1 cellular context compared by ENCODE assay signal in the genomic region with DNA sequence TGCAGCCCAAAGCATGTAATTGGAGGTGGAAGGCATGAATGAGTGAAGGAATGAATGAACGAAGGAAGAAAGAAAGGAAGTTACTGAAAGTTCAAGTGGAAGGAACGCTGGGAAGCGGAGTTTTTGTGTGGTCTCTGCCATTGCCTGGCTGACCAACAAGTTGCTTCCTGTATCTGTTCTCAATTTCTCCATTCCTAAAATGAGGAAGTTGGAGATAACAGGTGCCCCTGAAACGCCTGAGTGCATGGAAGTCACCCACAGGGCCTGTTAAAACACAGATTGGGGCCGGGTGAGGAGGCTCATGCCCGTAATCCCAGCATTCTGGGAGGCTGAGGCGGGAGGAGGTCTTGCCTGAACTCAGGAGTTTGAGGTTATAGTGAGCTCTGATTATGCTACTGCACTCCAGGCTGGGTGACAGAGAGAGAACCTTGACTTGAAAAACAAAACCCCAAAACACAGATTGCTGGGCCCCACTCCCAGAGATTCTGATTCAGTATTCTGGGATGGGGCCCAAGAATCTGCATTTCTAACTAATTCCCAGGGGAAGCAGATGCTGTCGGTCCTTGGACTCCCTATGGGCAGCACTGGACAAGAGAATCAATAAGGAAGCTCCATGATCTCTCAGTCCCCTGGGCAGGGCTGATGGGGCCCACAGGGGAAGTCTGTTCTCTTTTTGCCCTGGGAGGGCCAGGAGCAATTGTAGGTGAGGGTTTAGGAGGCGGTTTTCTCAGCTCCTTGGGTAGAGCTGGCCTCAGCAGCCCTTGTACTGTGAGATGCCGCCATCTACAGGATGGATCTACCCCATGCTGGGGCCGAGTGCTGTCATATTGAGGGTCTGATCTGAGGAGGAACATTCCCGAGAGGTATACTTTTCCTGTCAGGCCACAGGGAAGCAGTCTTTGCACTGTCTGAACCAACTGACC.
A peak's percentile ranks its signal among the peaks of the same experiment; 100 is the strongest.
TF ChIP-seq lines count a peak whose summit lies in the region.

No MANE protein-coding gene starts in this region.

TF ChIP-seq in K562, 482 proteins besides CTCF, POLR2A, EP300 and RAD21 (continued from another document and continues in another):
- TF ChIP-seq, protein P1, sequence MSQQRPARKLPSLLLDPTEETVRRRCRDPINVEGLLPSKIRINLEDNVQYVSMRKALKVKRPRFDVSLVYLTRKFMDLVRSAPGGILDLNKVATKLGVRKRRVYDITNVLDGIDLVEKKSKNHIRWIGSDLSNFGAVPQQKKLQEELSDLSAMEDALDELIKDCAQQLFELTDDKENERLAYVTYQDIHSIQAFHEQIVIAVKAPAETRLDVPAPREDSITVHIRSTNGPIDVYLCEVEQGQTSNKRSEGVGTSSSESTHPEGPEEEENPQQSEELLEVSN (IDR thresholded peaks at IDR 0.05; ENCODE audit: borderline replicate concordance in 1 of 2, extremely low read depth in 1 of 2, insufficient read depth in 1 of 2, insufficient read length in 1 of 2, low read depth in 1 of 2, low read length in 1 of 2, poor library complexity in 1 of 2, severe bottlenecking in 1 of 2) = no peak
- 0 out of 2 replicates have a peak, but pooled peaks have one; percentile 4 for TF ChIP-seq TOE1 (IDR thresholded peaks at IDR 0.05; ENCODE audit: borderline replicate concordance)
- TF ChIP-seq TOE1 (CRISPR knock-in tag; IDR thresholded peaks at IDR 0.05; ENCODE audit: borderline replicate concordance, low read depth) = no peak
- TF ChIP-seq CHD1 (IDR thresholded peaks at IDR 0.05; ENCODE audit: low read length) = no peak
- TF ChIP-seq, protein P2, sequence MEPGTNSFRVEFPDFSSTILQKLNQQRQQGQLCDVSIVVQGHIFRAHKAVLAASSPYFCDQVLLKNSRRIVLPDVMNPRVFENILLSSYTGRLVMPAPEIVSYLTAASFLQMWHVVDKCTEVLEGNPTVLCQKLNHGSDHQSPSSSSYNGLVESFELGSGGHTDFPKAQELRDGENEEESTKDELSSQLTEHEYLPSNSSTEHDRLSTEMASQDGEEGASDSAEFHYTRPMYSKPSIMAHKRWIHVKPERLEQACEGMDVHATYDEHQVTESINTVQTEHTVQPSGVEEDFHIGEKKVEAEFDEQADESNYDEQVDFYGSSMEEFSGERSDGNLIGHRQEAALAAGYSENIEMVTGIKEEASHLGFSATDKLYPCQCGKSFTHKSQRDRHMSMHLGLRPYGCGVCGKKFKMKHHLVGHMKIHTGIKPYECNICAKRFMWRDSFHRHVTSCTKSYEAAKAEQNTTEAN (CRISPR knock-in tag; IDR thresholded peaks at IDR 0.05) = no peak
- TF ChIP-seq ELF4 (CRISPR knock-in tag; IDR thresholded peaks at IDR 0.05) = no peak
- TF ChIP-seq, protein P3, sequence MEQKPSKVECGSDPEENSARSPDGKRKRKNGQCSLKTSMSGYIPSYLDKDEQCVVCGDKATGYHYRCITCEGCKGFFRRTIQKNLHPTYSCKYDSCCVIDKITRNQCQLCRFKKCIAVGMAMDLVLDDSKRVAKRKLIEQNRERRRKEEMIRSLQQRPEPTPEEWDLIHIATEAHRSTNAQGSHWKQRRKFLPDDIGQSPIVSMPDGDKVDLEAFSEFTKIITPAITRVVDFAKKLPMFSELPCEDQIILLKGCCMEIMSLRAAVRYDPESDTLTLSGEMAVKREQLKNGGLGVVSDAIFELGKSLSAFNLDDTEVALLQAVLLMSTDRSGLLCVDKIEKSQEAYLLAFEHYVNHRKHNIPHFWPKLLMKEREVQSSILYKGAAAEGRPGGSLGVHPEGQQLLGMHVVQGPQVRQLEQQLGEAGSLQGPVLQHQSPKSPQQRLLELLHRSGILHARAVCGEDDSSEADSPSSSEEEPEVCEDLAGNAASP (IDR thresholded peaks at IDR 0.05) = no peak
- TF ChIP-seq, protein P4, sequence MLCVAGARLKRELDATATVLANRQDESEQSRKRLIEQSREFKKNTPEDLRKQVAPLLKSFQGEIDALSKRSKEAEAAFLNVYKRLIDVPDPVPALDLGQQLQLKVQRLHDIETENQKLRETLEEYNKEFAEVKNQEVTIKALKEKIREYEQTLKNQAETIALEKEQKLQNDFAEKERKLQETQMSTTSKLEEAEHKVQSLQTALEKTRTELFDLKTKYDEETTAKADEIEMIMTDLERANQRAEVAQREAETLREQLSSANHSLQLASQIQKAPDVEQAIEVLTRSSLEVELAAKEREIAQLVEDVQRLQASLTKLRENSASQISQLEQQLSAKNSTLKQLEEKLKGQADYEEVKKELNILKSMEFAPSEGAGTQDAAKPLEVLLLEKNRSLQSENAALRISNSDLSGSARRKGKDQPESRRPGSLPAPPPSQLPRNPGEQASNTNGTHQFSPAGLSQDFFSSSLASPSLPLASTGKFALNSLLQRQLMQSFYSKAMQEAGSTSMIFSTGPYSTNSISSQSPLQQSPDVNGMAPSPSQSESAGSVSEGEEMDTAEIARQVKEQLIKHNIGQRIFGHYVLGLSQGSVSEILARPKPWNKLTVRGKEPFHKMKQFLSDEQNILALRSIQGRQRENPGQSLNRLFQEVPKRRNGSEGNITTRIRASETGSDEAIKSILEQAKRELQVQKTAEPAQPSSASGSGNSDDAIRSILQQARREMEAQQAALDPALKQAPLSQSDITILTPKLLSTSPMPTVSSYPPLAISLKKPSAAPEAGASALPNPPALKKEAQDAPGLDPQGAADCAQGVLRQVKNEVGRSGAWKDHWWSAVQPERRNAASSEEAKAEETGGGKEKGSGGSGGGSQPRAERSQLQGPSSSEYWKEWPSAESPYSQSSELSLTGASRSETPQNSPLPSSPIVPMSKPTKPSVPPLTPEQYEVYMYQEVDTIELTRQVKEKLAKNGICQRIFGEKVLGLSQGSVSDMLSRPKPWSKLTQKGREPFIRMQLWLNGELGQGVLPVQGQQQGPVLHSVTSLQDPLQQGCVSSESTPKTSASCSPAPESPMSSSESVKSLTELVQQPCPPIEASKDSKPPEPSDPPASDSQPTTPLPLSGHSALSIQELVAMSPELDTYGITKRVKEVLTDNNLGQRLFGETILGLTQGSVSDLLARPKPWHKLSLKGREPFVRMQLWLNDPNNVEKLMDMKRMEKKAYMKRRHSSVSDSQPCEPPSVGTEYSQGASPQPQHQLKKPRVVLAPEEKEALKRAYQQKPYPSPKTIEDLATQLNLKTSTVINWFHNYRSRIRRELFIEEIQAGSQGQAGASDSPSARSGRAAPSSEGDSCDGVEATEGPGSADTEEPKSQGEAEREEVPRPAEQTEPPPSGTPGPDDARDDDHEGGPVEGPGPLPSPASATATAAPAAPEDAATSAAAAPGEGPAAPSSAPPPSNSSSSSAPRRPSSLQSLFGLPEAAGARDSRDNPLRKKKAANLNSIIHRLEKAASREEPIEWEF (CRISPR knock-in tag; IDR thresholded peaks at IDR 0.05) = no peak
- no peak for TF ChIP-seq TAF15 (IDR thresholded peaks at IDR 0.05; ENCODE audit: low read depth, low read length)
- TF ChIP-seq, protein P5, sequence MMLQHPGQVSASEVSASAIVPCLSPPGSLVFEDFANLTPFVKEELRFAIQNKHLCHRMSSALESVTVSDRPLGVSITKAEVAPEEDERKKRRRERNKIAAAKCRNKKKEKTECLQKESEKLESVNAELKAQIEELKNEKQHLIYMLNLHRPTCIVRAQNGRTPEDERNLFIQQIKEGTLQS (IDR thresholded peaks at IDR 0.05) = peak; percentile 32; the same call in 1 of the 2 replicates
- TF ChIP-seq, protein P5 (CRISPR knock-in tag; conservative IDR thresholded peaks at IDR 0.05) = no peak
- TF ChIP-seq ZNF124 (CRISPR knock-in tag; IDR thresholded peaks at IDR 0.05) = no peak
- TF ChIP-seq, protein P6, sequence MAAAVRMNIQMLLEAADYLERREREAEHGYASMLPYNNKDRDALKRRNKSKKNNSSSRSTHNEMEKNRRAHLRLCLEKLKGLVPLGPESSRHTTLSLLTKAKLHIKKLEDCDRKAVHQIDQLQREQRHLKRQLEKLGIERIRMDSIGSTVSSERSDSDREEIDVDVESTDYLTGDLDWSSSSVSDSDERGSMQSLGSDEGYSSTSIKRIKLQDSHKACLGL (CRISPR knock-in tag; IDR thresholded peaks at IDR 0.05; ENCODE audit: borderline replicate concordance, poor library complexity, severe bottlenecking) = no peak
- TF ChIP-seq, protein P7, sequence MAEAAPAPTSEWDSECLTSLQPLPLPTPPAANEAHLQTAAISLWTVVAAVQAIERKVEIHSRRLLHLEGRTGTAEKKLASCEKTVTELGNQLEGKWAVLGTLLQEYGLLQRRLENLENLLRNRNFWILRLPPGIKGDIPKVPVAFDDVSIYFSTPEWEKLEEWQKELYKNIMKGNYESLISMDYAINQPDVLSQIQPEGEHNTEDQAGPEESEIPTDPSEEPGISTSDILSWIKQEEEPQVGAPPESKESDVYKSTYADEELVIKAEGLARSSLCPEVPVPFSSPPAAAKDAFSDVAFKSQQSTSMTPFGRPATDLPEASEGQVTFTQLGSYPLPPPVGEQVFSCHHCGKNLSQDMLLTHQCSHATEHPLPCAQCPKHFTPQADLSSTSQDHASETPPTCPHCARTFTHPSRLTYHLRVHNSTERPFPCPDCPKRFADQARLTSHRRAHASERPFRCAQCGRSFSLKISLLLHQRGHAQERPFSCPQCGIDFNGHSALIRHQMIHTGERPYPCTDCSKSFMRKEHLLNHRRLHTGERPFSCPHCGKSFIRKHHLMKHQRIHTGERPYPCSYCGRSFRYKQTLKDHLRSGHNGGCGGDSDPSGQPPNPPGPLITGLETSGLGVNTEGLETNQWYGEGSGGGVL (CRISPR knock-in tag; IDR thresholded peaks at IDR 0.05) = no peak
- TF ChIP-seq ZBTB7A (IDR thresholded peaks at IDR 0.05; ENCODE audit: borderline replicate concordance, control insufficient read depth, low read depth, low read length) = peak; percentile 50; the same call in 1 of the 2 replicates
- no peak for TF ChIP-seq PTRF (tag; IDR thresholded peaks at IDR 0.05)
- TF ChIP-seq, protein P8, sequence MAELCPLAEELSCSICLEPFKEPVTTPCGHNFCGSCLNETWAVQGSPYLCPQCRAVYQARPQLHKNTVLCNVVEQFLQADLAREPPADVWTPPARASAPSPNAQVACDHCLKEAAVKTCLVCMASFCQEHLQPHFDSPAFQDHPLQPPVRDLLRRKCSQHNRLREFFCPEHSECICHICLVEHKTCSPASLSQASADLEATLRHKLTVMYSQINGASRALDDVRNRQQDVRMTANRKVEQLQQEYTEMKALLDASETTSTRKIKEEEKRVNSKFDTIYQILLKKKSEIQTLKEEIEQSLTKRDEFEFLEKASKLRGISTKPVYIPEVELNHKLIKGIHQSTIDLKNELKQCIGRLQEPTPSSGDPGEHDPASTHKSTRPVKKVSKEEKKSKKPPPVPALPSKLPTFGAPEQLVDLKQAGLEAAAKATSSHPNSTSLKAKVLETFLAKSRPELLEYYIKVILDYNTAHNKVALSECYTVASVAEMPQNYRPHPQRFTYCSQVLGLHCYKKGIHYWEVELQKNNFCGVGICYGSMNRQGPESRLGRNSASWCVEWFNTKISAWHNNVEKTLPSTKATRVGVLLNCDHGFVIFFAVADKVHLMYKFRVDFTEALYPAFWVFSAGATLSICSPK (IDR thresholded peaks at IDR 0.05; ENCODE audit: borderline replicate concordance) = no peak
- TF ChIP-seq, protein P9, sequence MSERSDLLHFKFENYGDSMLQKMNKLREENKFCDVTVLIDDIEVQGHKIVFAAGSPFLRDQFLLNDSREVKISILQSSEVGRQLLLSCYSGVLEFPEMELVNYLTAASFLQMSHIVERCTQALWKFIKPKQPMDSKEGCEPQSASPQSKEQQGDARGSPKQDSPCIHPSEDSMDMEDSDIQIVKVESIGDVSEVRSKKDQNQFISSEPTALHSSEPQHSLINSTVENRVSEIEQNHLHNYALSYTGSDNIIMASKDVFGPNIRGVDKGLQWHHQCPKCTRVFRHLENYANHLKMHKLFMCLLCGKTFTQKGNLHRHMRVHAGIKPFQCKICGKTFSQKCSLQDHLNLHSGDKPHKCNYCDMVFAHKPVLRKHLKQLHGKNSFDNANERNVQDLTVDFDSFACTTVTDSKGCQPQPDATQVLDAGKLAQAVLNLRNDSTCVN (CRISPR knock-in tag; IDR thresholded peaks at IDR 0.05) = no peak
- TF ChIP-seq SPI1 (IDR thresholded peaks at IDR 0.05; ENCODE audit: borderline replicate concordance, low read depth, low read length) = peak; percentile 94
- TF ChIP-seq ZBTB1 (CRISPR knock-in tag; IDR thresholded peaks at IDR 0.05; ENCODE audit: borderline replicate concordance, low read depth) = no peak; the same call in 1 of the 2 replicates
- no peak for TF ChIP-seq KDM4B (IDR thresholded peaks at IDR 0.05; ENCODE audit: borderline replicate concordance in 2 of 2, low read depth in 1 of 2)
- 0 out of 2 replicates have a peak, but pooled peaks have one; percentile 41 for TF ChIP-seq KLF13 (tag; IDR thresholded peaks at IDR 0.05; ENCODE audit: borderline replicate concordance, low read depth)
- no peak for TF ChIP-seq ZNF197 (CRISPR knock-in tag; IDR thresholded peaks at IDR 0.05; ENCODE audit: low read depth)
- TF ChIP-seq MEIS2 (IDR thresholded peaks at IDR 0.05; ENCODE audit: partially characterized antibody) = no peak
- no peak for TF ChIP-seq KAT2B (IDR thresholded peaks at IDR 0.05; ENCODE audit: low read depth, low read length)
- TF ChIP-seq, protein P10, sequence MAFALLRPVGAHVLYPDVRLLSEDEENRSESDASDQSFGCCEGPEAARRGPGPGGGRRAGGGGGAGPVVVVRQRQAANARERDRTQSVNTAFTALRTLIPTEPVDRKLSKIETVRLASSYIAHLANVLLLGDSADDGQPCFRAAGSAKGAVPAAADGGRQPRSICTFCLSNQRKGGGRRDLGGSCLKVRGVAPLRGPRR (CRISPR knock-in tag; IDR thresholded peaks at IDR 0.05) = no peak
- TF ChIP-seq, protein P11, sequence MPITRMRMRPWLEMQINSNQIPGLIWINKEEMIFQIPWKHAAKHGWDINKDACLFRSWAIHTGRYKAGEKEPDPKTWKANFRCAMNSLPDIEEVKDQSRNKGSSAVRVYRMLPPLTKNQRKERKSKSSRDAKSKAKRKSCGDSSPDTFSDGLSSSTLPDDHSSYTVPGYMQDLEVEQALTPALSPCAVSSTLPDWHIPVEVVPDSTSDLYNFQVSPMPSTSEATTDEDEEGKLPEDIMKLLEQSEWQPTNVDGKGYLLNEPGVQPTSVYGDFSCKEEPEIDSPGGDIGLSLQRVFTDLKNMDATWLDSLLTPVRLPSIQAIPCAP (CRISPR knock-in tag; IDR thresholded peaks at IDR 0.05; ENCODE audit: borderline replicate concordance) = no peak
- TF ChIP-seq SAFB (IDR thresholded peaks at IDR 0.05; ENCODE audit: borderline replicate concordance, low read depth, low read length) = no peak
- TF ChIP-seq HNRNPUL1 (IDR thresholded peaks at IDR 0.05; ENCODE audit: low read length) = no peak
- TF ChIP-seq CSDE1 (IDR thresholded peaks at IDR 0.05) = no peak
- TF ChIP-seq CCAR2 (IDR thresholded peaks at IDR 0.05; ENCODE audit: low read depth, low read length) = no peak
- TF ChIP-seq ZNF347 (CRISPR knock-in tag; IDR thresholded peaks at IDR 0.05; ENCODE audit: low read depth) = no peak
- no peak for TF ChIP-seq BRF1 (IDR thresholded peaks at IDR 0.05; ENCODE audit: borderline replicate concordance, extremely low read depth, insufficient read length)
- TF ChIP-seq FOXJ2 (tag; IDR thresholded peaks at IDR 0.05) = no peak
- peak; percentile 92 for TF ChIP-seq ZNF24 (IDR thresholded peaks at IDR 0.05)
- no peak for TF ChIP-seq ZNF175 (CRISPR knock-in tag; IDR thresholded peaks at IDR 0.05; ENCODE audit: low read depth)
- TF ChIP-seq, protein P12, sequence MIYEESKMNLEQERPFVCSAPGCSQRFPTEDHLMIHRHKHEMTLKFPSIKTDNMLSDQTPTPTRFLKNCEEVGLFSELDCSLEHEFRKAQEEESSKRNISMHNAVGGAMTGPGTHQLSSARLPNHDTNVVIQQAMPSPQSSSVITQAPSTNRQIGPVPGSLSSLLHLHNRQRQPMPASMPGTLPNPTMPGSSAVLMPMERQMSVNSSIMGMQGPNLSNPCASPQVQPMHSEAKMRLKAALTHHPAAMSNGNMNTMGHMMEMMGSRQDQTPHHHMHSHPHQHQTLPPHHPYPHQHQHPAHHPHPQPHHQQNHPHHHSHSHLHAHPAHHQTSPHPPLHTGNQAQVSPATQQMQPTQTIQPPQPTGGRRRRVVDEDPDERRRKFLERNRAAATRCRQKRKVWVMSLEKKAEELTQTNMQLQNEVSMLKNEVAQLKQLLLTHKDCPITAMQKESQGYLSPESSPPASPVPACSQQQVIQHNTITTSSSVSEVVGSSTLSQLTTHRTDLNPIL (CRISPR knock-in tag; IDR thresholded peaks at IDR 0.05) = no peak
